1 cellular context compared by ENCODE assay signal in the genomic region with DNA sequence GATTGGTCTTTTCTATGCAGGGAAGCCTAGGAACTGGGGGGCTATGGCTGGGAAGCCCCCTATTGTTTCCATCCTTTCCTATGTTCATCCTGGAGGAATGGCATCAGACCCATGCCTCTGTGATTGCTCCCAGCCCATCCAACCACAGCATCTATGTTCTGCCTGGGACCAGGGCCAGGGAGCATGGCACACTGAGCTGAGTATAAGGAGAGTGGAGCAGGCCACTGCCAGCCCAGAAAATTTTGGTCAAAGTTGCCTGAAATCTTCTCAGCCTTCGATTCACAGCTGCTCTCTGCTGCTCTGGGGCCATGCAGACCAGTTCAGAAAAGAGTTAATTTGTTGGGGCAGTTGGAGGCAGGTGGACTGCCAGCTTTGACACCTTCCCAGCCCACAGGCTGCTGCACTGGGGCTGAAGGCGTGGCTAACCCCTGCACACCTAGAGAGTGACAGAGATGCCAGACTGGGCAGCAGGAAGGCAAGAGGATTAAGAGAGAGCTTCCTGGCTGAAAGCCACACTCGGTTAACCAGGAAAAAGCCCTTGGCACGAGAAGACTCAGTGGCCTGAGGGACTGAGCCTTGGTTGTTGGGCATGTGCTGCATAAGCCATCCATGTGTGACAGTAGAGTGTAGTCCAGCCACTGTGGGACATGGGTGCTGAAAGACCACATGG.
TF ChIP-seq lines count a peak whose summit lies in the region.

No MANE protein-coding gene starts in this region.

TF ChIP-seq in endothelial cell of umbilical vein, 7 proteins besides CTCF, POLR2A, EP300 and RAD21 (continued from another document):
- no peak for TF ChIP-seq EZH2 (IDR thresholded peaks at IDR 0.05; ENCODE audit: borderline replicate concordance, low read depth, low read length, severe bottlenecking)
- TF ChIP-seq MYC (IDR thresholded peaks at IDR 0.05; ENCODE audit: low read depth, low read length) = no peak
- TF ChIP-seq JUN (IDR thresholded peaks at IDR 0.05; ENCODE audit: borderline replicate concordance, insufficient read depth, insufficient read length, low read depth) = no peak
